In genomic region chr20:3172933-3173581, GRCh38 we compare ENCODE assay signal across 8 cellular contexts. TPM values are rescaled to one million over a fixed set of nuclear protein-coding genes. Genes with fewer than 3 reads are reported as not detected.
A peak's percentile ranks its signal among the peaks of the same experiment; 100 is the strongest.
DNase-seq lines count a peak whose midpoint lies in the region; ATAC-seq and TF ChIP-seq lines count a peak whose summit lies in the region.

LZTS3 (minus strand) TSS chr20:3173549; CDS start chr20:3167163, 6,386 bp downstream.

- H3K9me3 ChIP-seq in HUES64 (ENCODE audit: insufficient read depth, low read depth, low read length), result no peaks in the 10 kb centered on the region

- TF ChIP-seq CTCF in type B pancreatic cell (conservative IDR thresholded peaks at IDR 0.05), result no peak

- H3K4me3 Mint-ChIP-seq in type B pancreatic cell, result peak within 1 kb of the TSS; percentile 95

- peaks cover 29% of the 10 kb centered on the region for H3K4me1 Mint-ChIP-seq in type B pancreatic cell (ENCODE audit: unreplicated experiment)

- H3K4me3 ChIP-seq in HUES64 (ENCODE audit: low read length), result peak within 1 kb of the TSS; percentile 88

- WGBS in HUES64, result under 1% methylated on average over 51 of the region's 58 CpGs

- H3K36me3 ChIP-seq in HUES64 (ENCODE audit: insufficient read depth, low read length), result no peaks in the 10 kb centered on the region

- H3K27me3 ChIP-seq in HUES64 (ENCODE audit: insufficient read depth, low read length), result peaks cover 18% of the 10 kb centered on the region

- ATAC-seq in GM21423 (IDR thresholded peaks at IDR 0.05; ENCODE audit: unreplicated experiment), result peak; percentile 46

- H3K9ac ChIP-seq in HUES64 (ENCODE audit: low read depth, low read length), result peak within 1 kb of the TSS; percentile 82

- TF ChIP-seq POLR2A in Raji (IDR thresholded peaks at IDR 0.05; ENCODE audit: insufficient read depth, low read depth, low read length), result peak; percentile 70

- intact Hi-C loops in head of caudate nucleus (cut with DNase I) (no loop called here), posterior cingulate gyrus (cut with DNase I) (no loop called here)

- in situ Hi-C loops in Caki2 (cut with HindIII; ENCODE audit: low pct_unique_long_range_greater_than_20kb, low sequenced_read_pairs), result no loop called here

- peaks cover 30% of the 10 kb centered on the region for H3K4me1 ChIP-seq in HUES64 (ENCODE audit: insufficient read depth, low read length)

- H3K9me3 Mint-ChIP-seq in type B pancreatic cell, result no peaks in the 10 kb centered on the region

- peak; percentile 58 for DNase-seq in Caki2 (ENCODE audit: low read depth)
- peak; percentile 83 for DNase-seq in activated naive CD4-positive, alpha-beta T cell treated with Interleukin-2 at 50 U/mL for 16 hours
- peak; percentile 48 to 90 (median 75) for DNase-seq in head of caudate nucleus
- DNase-seq in posterior cingulate gyrus, result peak in 9 of 10 donors; percentile 49 to 95 (median 72)
- DNase-seq in type B pancreatic cell (ENCODE audit: extremely low spot score, unreplicated experiment), result peak; percentile 85

- no peaks in the 10 kb centered on the region for H3K36me3 Mint-ChIP-seq in type B pancreatic cell

- H3K27ac ChIP-seq in HUES64 (ENCODE audit: low read depth, low read length), result peak within 1 kb of the TSS; percentile 95

- H3K27ac Mint-ChIP-seq in type B pancreatic cell, result peak within 1 kb of the TSS; percentile 79

- H3K27me3 Mint-ChIP-seq in type B pancreatic cell, result peaks cover 14% of the 10 kb centered on the region

RNA-seq across cellular contexts. Expression of gene LZTS3, which starts in this region (rescaled TPM):
- total RNA-seq in Caki2 (2014; rRNA removed; shearing (Covaris generic); ENCODE audit: low replicate concordance), result 1.9 and 4.6 TPM in 2 replicates
- polyA plus RNA-seq in HUES64 (2013, experiment 1 of 2), result 7.1 TPM
- polyA plus RNA-seq in HUES64 (2013, experiment 2 of 2), result 9.7 TPM
- 17.2 and 17.3 TPM in 2 replicates for total RNA-seq in type B pancreatic cell (ENCODE audit: low replicate concordance)

Comparison
In these comparisons a context has a peak if more than half of its experiments do, and no peak if none do; other contexts are left out.
1. Peak in every context shown above with its lines: DNase-seq, ATAC-seq, H3K4me3 ChIP-seq and H3K27ac ChIP-seq.